ENCODE assay signal across 8 cellular contexts in genomic region chr18:32018331-32019250, GRCh38. TPM values are rescaled to one million over a fixed set of nuclear protein-coding genes. Genes with fewer than 3 reads are reported as not detected.
DNase-seq lines count a peak whose midpoint lies in the region; ATAC-seq and TF ChIP-seq lines count a peak whose summit lies in the region.

RNF125 (plus strand) TSS chr18:32018825; CDS start chr18:32018864, 39 bp downstream.

- DNase-seq in DMS79 (lab: John Stamatoyannopoulos, UW) (peak; percentile 79), KBM-7 (peak; percentile 98), RPMI8226 (peak; percentile 86), fibroblast of the conjunctiva (ENCODE audit: low read depth) (peak; percentile 40), nephron progenitor cell (peak; percentile 89)

- no peaks in the 10 kb centered on the region for H3K27me3 Mint-ChIP-seq in activated T-helper 17 cell treated with anti-CD3 and anti-CD28 coated beads, Interleukin-2, amount 50 U/mL, for 72 hours
- H3K27me3 Mint-ChIP-seq in nephron progenitor cell (ENCODE audit: low read depth, poor library complexity) = peaks cover 35% of the 10 kb centered on the region
- peaks cover 3% of the 10 kb centered on the region for H3K27me3 Mint-ChIP-seq in stimulated activated naive CD8-positive, alpha-beta T cell treated with anti-CD3 and anti-CD28 coated beads, Interleukin-15, Interleukin-2, amounts not matched to agents 100 ng/mL and 50 ng/mL, for 24 hours

- in situ Hi-C loops in KBM-7 (cut with MboI; ENCODE audit: low pct_unique_long_range_greater_than_20kb, low sequenced_read_pairs) = no loop called here

- peaks cover 26% of the 10 kb centered on the region for H3K4me1 Mint-ChIP-seq in activated T-helper 17 cell treated with anti-CD3 and anti-CD28 coated beads, Interleukin-2, amount 50 U/mL, for 72 hours
- peaks cover 20% of the 10 kb centered on the region for H3K4me1 Mint-ChIP-seq in nephron progenitor cell
- H3K4me1 Mint-ChIP-seq in stimulated activated naive CD8-positive, alpha-beta T cell treated with anti-CD3 and anti-CD28 coated beads, Interleukin-15, Interleukin-2, amounts not matched to agents 100 ng/mL and 50 ng/mL, for 24 hours (ENCODE audit: low read depth) = peaks cover 42% of the 10 kb centered on the region

- no peak for TF ChIP-seq CTCF in nephron progenitor cell (IDR thresholded peaks at IDR 0.05)

- H3K27ac Mint-ChIP-seq in activated T-helper 17 cell treated with anti-CD3 and anti-CD28 coated beads, Interleukin-2, amount 50 U/mL, for 72 hours = peak within 1 kb of the TSS; percentile 92
- H3K27ac Mint-ChIP-seq in nephron progenitor cell = peak within 1 kb of the TSS; percentile 80
- peak within 1 kb of the TSS; percentile 95 for H3K27ac Mint-ChIP-seq in stimulated activated naive CD8-positive, alpha-beta T cell treated with anti-CD3 and anti-CD28 coated beads, Interleukin-15, Interleukin-2, amounts not matched to agents 100 ng/mL and 50 ng/mL, for 24 hours

- peak; percentile 88 for ATAC-seq in GM21723 (IDR thresholded peaks at IDR 0.05; ENCODE audit: unreplicated experiment)
- peak; percentile 84 for ATAC-seq in activated T-helper 17 cell treated with anti-CD3 and anti-CD28 coated beads, Interleukin-2, amount 50 U/mL, for 72 hours (replicated peaks)

- peak within 1 kb of the TSS; percentile 97 for H3K4me3 Mint-ChIP-seq in activated T-helper 17 cell treated with anti-CD3 and anti-CD28 coated beads, Interleukin-2, amount 50 U/mL, for 72 hours
- peak within 1 kb of the TSS; percentile 94 for H3K4me3 Mint-ChIP-seq in nephron progenitor cell
- peak within 1 kb of the TSS; percentile 95 for H3K4me3 Mint-ChIP-seq in stimulated activated naive CD8-positive, alpha-beta T cell treated with anti-CD3 and anti-CD28 coated beads, Interleukin-15, Interleukin-2, amounts not matched to agents 100 ng/mL and 50 ng/mL, for 24 hours

- H3K9me3 Mint-ChIP-seq in activated T-helper 17 cell treated with anti-CD3 and anti-CD28 coated beads, Interleukin-2, amount 50 U/mL, for 72 hours = no peaks in the 10 kb centered on the region
- peaks cover 3% of the 10 kb centered on the region for H3K9me3 Mint-ChIP-seq in nephron progenitor cell
- no peaks in the 10 kb centered on the region for H3K9me3 Mint-ChIP-seq in stimulated activated naive CD8-positive, alpha-beta T cell treated with anti-CD3 and anti-CD28 coated beads, Interleukin-15, Interleukin-2, amounts not matched to agents 100 ng/mL and 50 ng/mL, for 24 hours

- H3K36me3 Mint-ChIP-seq in activated T-helper 17 cell treated with anti-CD3 and anti-CD28 coated beads, Interleukin-2, amount 50 U/mL, for 72 hours (ENCODE audit: low read depth) = no peaks in the 10 kb centered on the region
- H3K36me3 Mint-ChIP-seq in nephron progenitor cell (ENCODE audit: low read depth) = no peaks in the 10 kb centered on the region
- no peaks in the 10 kb centered on the region for H3K36me3 Mint-ChIP-seq in stimulated activated naive CD8-positive, alpha-beta T cell treated with anti-CD3 and anti-CD28 coated beads, Interleukin-15, Interleukin-2, amounts not matched to agents 100 ng/mL and 50 ng/mL, for 24 hours (ENCODE audit: low read depth)

RNA-seq across cellular contexts. Expression of gene RNF125, which starts in this region (rescaled TPM):
- 10 to 100 TPM; 14.5 to 16.1 TPM for total RNA-seq in activated T-helper 17 cell treated with anti-CD3 and anti-CD28 coated beads, Interleukin-2, amount 50 U/mL, for 72 hours

Comparison
In these comparisons a context has a peak if more than half of its experiments do, and no peak if none do; other contexts are left out.
1. Peak in every context shown above with its lines: DNase-seq and ATAC-seq.
2. DNase-seq: peak in every context shown above with its lines; median percentile 98 in KBM-7; 89 in nephron progenitor cell; 86 in RPMI8226; 79 in DMS79; 40 in fibroblast of the conjunctiva.